In genomic region chr19:42317535-42317934, GRCh38 we compare ENCODE assay signal across 19 cellular contexts. TPM values are rescaled to one million over a fixed set of nuclear protein-coding genes. Genes with fewer than 3 reads are reported as not detected.
"Had no signal": no experiment of that assay in that cellular context is flagged by ENCODE, and none has a peak within 500 bp of the region (broad histone marks: within the 10 kb centered on the region; RNA-seq: fewer than 3 reads in every experiment).

No MANE protein-coding gene starts in this region.

- H3K27ac Mint-ChIP-seq: activated B cell treated with CpG ODN at 0.5 μM for 24 hours; activated CD4-positive, alpha-beta T cell treated with anti-CD3 and anti-CD28 coated beads, Interleukin-2, amount 10 ng/mL, durations not matched to agents 7 days and 5 days; activated naive CD4-positive, alpha-beta T cell treated with anti-CD3 and anti-CD28 coated beads, Interleukin-2, amount 10 ng/mL, durations not matched to agents 7 days and 5 days; activated T-helper 2 cell treated with anti-CD3 and anti-CD28 coated beads, Interferon-gamma antibody, Interleukin-2, Interleukin-4, amounts not matched to agents 10 μg/mL and 5 μg/mL and 100 μg/mL, durations not matched to agents 14 hours and 24 hours and 36 hours; effector memory CD8-positive, alpha-beta T cell; mesothelial cell of epicardium; stimulated activated naive B cell treated with anti-CD40 and anti-IgM and Interleukin-4, amounts not matched to agents 10 μg/mL and 1 μg/mL and 100 μg/mL, for 72 hours had no signal

- DNase-seq: activated B cell treated with CpG ODN at 0.5 μM for 24 hours; activated CD4-positive, alpha-beta T cell treated with anti-CD3 and anti-CD28 coated beads, Interleukin-2, amount 10 ng/mL, durations not matched to agents 7 days and 5 days; activated CD8-positive, alpha-beta memory T cell treated with anti-CD3 and anti-CD28 coated beads for 24 hours; activated naive CD4-positive, alpha-beta T cell treated with anti-CD3 and anti-CD28 coated beads, Interleukin-2, amount 10 ng/mL, durations not matched to agents 7 days and 5 days; effector memory CD8-positive, alpha-beta T cell; foreskin melanocyte; heart left ventricle; pancreas; stimulated activated CD4-positive, alpha-beta T cell treated with anti-CD3 and anti-CD28 coated beads, Interleukin-12 subunit alpha, Interleukin-12 subunit beta, amount 100 ng/mL, for 4 hours; stimulated activated naive B cell treated with anti-CD40 and anti-IgM and Interleukin-4, amounts not matched to agents 10 μg/mL and 1 μg/mL and 100 μg/mL, for 72 hours; SW 1271 had no signal

- H3K4me1 ChIP-seq: breast epithelium, pancreas had no signal

- H3K36me3 ChIP-seq: ascending aorta, breast epithelium, heart left ventricle, lower lobe of right lung, pancreas, transverse colon had no signal

- H3K9me3 ChIP-seq: ascending aorta, breast epithelium, heart left ventricle, lower lobe of right lung, pancreas, transverse colon had no signal

- H3K9me3 Mint-ChIP-seq: activated B cell treated with CpG ODN at 0.5 μM for 24 hours; activated CD4-positive, alpha-beta T cell treated with anti-CD3 and anti-CD28 coated beads, Interleukin-2, amount 10 ng/mL, durations not matched to agents 7 days and 5 days; activated naive CD4-positive, alpha-beta T cell treated with anti-CD3 and anti-CD28 coated beads, Interleukin-2, amount 10 ng/mL, durations not matched to agents 7 days and 5 days; activated T-helper 2 cell treated with anti-CD3 and anti-CD28 coated beads, Interferon-gamma antibody, Interleukin-2, Interleukin-4, amounts not matched to agents 10 μg/mL and 5 μg/mL and 100 μg/mL, durations not matched to agents 14 hours and 24 hours and 36 hours; dendritic cell treated with granulocyte-macrophage colony-stimulating factor and Interleukin-4, amounts not matched to agents 40 ng/mL and 50 ng/mL, for 4 days; effector memory CD8-positive, alpha-beta T cell; mesothelial cell of epicardium; neural crest cell; stimulated activated naive B cell treated with anti-CD40 and anti-IgM and Interleukin-4, amounts not matched to agents 10 μg/mL and 1 μg/mL and 100 μg/mL, for 72 hours had no signal

- H3K27ac ChIP-seq: ascending aorta, breast epithelium, heart left ventricle, lower lobe of right lung, pancreas, transverse colon had no signal

- H3K4me3 Mint-ChIP-seq: activated CD4-positive, alpha-beta T cell treated with anti-CD3 and anti-CD28 coated beads, Interleukin-2, amount 10 ng/mL, durations not matched to agents 7 days and 5 days; activated naive CD4-positive, alpha-beta T cell treated with anti-CD3 and anti-CD28 coated beads, Interleukin-2, amount 10 ng/mL, durations not matched to agents 7 days and 5 days; dendritic cell treated with granulocyte-macrophage colony-stimulating factor and Interleukin-4, amounts not matched to agents 40 ng/mL and 50 ng/mL, for 4 days; mesothelial cell of epicardium had no signal

- H3K36me3 Mint-ChIP-seq: activated naive CD4-positive, alpha-beta T cell treated with anti-CD3 and anti-CD28 coated beads, Interleukin-2, amount 10 ng/mL, durations not matched to agents 7 days and 5 days; mesothelial cell of epicardium; stimulated activated naive B cell treated with anti-CD40 and anti-IgM and Interleukin-4, amounts not matched to agents 10 μg/mL and 1 μg/mL and 100 μg/mL, for 72 hours had no signal

- H3K27me3 ChIP-seq: ascending aorta, breast epithelium, pancreas had no signal

- H3K4me3 ChIP-seq: ascending aorta, heart left ventricle, pancreas, transverse colon had no signal

- ATAC-seq: heart left ventricle had no signal

RNA-seq across cellular contexts. Expression of gene TMEM145, which starts 4.4 kb away (rescaled TPM):
- total RNA-seq: activated B cell treated with CpG ODN at 0.5 μM for 24 hours; activated CD4-positive, alpha-beta T cell treated with anti-CD3 and anti-CD28 coated beads, Interleukin-2, amount 10 ng/mL, durations not matched to agents 7 days and 5 days; ascending aorta; lower lobe of right lung; transverse colon had no signal

RNA-seq across cellular contexts. Expression of gene PRR19, which starts 15.6 kb away (rescaled TPM):
- total RNA-seq: ascending aorta had no signal
